ENCODE assay signal across 1 cellular context in genomic region chr1:110605446-110605845, GRCh38.
TF ChIP-seq lines count a peak whose summit lies in the region.

No MANE protein-coding gene starts in this region.

TF ChIP-seq in K562, 482 proteins besides CTCF, POLR2A, EP300 and RAD21:
- TF ChIP-seq KLF6 (CRISPR knock-in tag; IDR thresholded peaks at IDR 0.05; ENCODE audit: borderline replicate concordance) = no peak
- peak; percentile 27; the same call in 1 of the 2 replicates for TF ChIP-seq MAFG (tag; conservative IDR thresholded peaks at IDR 0.05)
- peak; percentile 9; the same call in 1 of the 2 replicates for TF ChIP-seq ZNF316 (IDR thresholded peaks at IDR 0.05)
- TF ChIP-seq C11orf30 (IDR thresholded peaks at IDR 0.05; ENCODE audit: low read depth) = peak; percentile 20; the same call in 1 of the 2 replicates
- peak; percentile 63; the same call in 1 of the 2 replicates for TF ChIP-seq EZH2 (IDR thresholded peaks at IDR 0.05; ENCODE audit: borderline replicate concordance, low read depth, low read length)
